ENCODE assay signal across 1 cellular context in genomic region chr5:6736106-6736505, GRCh38.
TF ChIP-seq lines count a peak whose summit lies in the region.

No MANE protein-coding gene starts in this region.

TF ChIP-seq in IMR-90, 13 proteins besides CTCF, POLR2A, EP300 and RAD21:
- TF ChIP-seq FOS (IDR thresholded peaks at IDR 0.05; ENCODE audit: low read depth, low read length) (no peak), CHD1 (IDR thresholded peaks at IDR 0.05; ENCODE audit: low read depth, low read length) (no peak), MXI1 (IDR thresholded peaks at IDR 0.05; ENCODE audit: borderline replicate concordance, low read depth, low read length) (no peak), BHLHE40 (IDR thresholded peaks at IDR 0.05; ENCODE audit: low read depth, low read length) (no peak), NFE2L2 (IDR thresholded peaks at IDR 0.05; ENCODE audit: low read depth, low read length) (no peak), RCOR1 (IDR thresholded peaks at IDR 0.05; ENCODE audit: insufficient replicate concordance, low read length) (no peak), USF2 (IDR thresholded peaks at IDR 0.05; ENCODE audit: low read depth, low read length) (no peak), MAZ (IDR thresholded peaks at IDR 0.05; ENCODE audit: borderline replicate concordance, low read depth, low read length) (no peak), RFX5 (IDR thresholded peaks at IDR 0.05; ENCODE audit: low read depth, low read length) (no peak), CEBPB (IDR thresholded peaks at IDR 0.05; ENCODE audit: low read depth, low read length) (no peak), SMC3 (IDR thresholded peaks at IDR 0.05; ENCODE audit: low read depth, low read length) (no peak), ELK1 (IDR thresholded peaks at IDR 0.05; ENCODE audit: borderline replicate concordance, low read depth, low read length) (no peak)
